32 cellular contexts compared by ENCODE assay signal in the genomic region with DNA sequence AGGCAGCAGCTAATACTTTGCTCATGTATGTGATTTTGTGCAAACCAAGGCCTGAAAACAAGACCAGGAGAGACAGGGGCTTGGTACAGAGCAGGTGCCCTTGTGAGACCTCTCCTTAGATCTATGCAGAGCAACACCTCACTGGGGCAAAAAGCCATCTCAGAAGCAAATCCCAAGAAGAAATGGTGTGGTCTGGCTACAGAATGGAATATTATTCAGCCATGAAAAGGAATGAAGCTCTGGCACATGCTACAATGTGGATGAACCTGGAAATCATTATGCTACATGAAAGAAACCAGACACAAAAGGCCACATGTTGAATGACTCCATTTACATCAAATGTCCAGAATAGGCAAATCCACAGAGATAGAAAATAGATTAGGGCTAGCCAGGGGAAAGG.
"Had no signal": no experiment of that assay in that cellular context is flagged by ENCODE, and none has a peak within 500 bp of the region (broad histone marks: within the 10 kb centered on the region; RNA-seq: fewer than 3 reads in every experiment).

No MANE protein-coding gene starts in this region.

- ATAC-seq: activated CD4-positive, alpha-beta T cell treated with anti-CD3 and anti-CD28 coated beads for 36 hours; activated CD8-positive, alpha-beta memory T cell treated with anti-CD3 and anti-CD28 coated beads, Interleukin-2, amount 10 ng/mL, durations not matched to agents 7 days and 5 days; activated CD8-positive, alpha-beta T cell treated with anti-CD3 and anti-CD28 coated beads, Interleukin-2, amount 10 ng/mL, durations not matched to agents 7 days and 5 days; activated naive CD8-positive, alpha-beta T cell treated with anti-CD3 and anti-CD28 coated beads, Interleukin-2, amount 50 U/mL, for 24 hours; body of pancreas; gastroesophageal sphincter; heart right ventricle had no signal

- H3K27ac ChIP-seq: adrenal gland, body of pancreas, gastroesophageal sphincter had no signal

- DNase-seq: activated CD4-positive, alpha-beta memory T cell treated with anti-CD3 and anti-CD28 coated beads for 36 hours; activated CD4-positive, alpha-beta T cell treated with anti-CD3 and anti-CD28 coated beads for 36 hours; activated CD4-positive, alpha-beta T cell treated with anti-CD3 and anti-CD28 coated beads, Interleukin-2, amount 10 ng/mL, durations not matched to agents 24 days and 14 days; activated CD4-positive, CD25-positive, alpha-beta regulatory T cell; activated CD4-positive, CD25-positive, alpha-beta regulatory T cell treated with anti-CD3 and anti-CD28 coated beads, Interleukin-2, amount 50 U/mL, for 72 hours; activated CD8-positive, alpha-beta memory T cell treated with anti-CD3 and anti-CD28 coated beads, Interleukin-2, amount 10 ng/mL, durations not matched to agents 7 days and 5 days; activated CD8-positive, alpha-beta memory T cell treated with anti-CD3 and anti-CD28 coated beads, Interleukin-2, amount 50 U/mL, for 4 hours; activated CD8-positive, alpha-beta T cell treated with anti-CD3 and anti-CD28 coated beads, Interleukin-2, amount 10 ng/mL, durations not matched to agents 7 days and 5 days; activated effector memory CD4-positive, alpha-beta T cell treated with anti-CD3 and anti-CD28 coated beads, Interleukin-2, amount 50 U/mL, for 16 hours; activated naive CD4-positive, alpha-beta T cell treated with anti-CD3 and anti-CD28 coated beads for 36 hours; activated naive CD8-positive, alpha-beta T cell treated with anti-CD3 and anti-CD28 coated beads for 36 hours; activated naive CD8-positive, alpha-beta T cell treated with anti-CD3 and anti-CD28 coated beads, Interleukin-2, amount 50 U/mL, for 24 hours; activated T-cell treated with anti-CD3 and anti-CD28 coated beads, Interleukin-2, amount 50 U/mL, for 1 hour; activated T-cell treated with anti-CD3 and anti-CD28 coated beads, Interleukin-2, amount 50 U/mL, for 48 hours; adrenal gland; aorta; body of pancreas; caudate nucleus; cortex of kidney; dermis blood vessel endothelial cell; effector memory CD4-positive, alpha-beta T cell; endodermal cell; erythroblast; esophagus squamous epithelium; foreskin melanocyte; heart right ventricle; T-helper 2 cell had no signal

- H3K9me3 ChIP-seq: adrenal gland, body of pancreas, esophagus squamous epithelium, gastroesophageal sphincter, heart right ventricle had no signal

- FAIRE-seq: colon had no signal

- H3K27ac Mint-ChIP-seq: activated CD4-positive, alpha-beta memory T cell treated with anti-CD3 and anti-CD28 coated beads for 36 hours; activated CD4-positive, alpha-beta T cell treated with anti-CD3 and anti-CD28 coated beads for 36 hours; activated CD4-positive, alpha-beta T cell treated with anti-CD3 and anti-CD28 coated beads, Interleukin-2, amount 10 ng/mL, durations not matched to agents 24 days and 14 days; activated CD8-positive, alpha-beta memory T cell treated with anti-CD3 and anti-CD28 coated beads, Interleukin-2, amount 10 ng/mL, durations not matched to agents 7 days and 5 days; activated CD8-positive, alpha-beta T cell treated with anti-CD3 and anti-CD28 coated beads, Interleukin-2, amount 10 ng/mL, durations not matched to agents 7 days and 5 days; activated naive CD4-positive, alpha-beta T cell treated with anti-CD3 and anti-CD28 coated beads for 36 hours; activated naive CD4-positive, alpha-beta T cell treated with anti-CD3 and anti-CD28 coated beads, Interleukin-2, amount 50 U/mL, for 24 hours; activated naive CD8-positive, alpha-beta T cell treated with anti-CD3 and anti-CD28 coated beads for 36 hours; activated naive CD8-positive, alpha-beta T cell treated with anti-CD3 and anti-CD28 coated beads, Interleukin-2, amount 50 U/mL, for 24 hours; activated T-helper 1 cell treated with anti-CD3 and anti-CD28 coated beads, Interleukin-12 subunit alpha, Interleukin-12 subunit beta, Interleukin-2, Interleukin-4 antibody, amounts not matched to agents 30 ng/mL and 10 ng/mL and 1 ng/mL, durations not matched to agents 14 hours and 24 hours and 36 hours; activated T-helper 2 cell treated with anti-CD3 and anti-CD28 coated beads, Interferon-gamma antibody, Interleukin-2, Interleukin-4, amounts not matched to agents 10 μg/mL and 5 μg/mL and 100 μg/mL, durations not matched to agents 14 hours and 24 hours and 36 hours; endodermal cell had no signal

- H3K9me3 Mint-ChIP-seq: activated CD4-positive, alpha-beta memory T cell treated with anti-CD3 and anti-CD28 coated beads for 36 hours; activated CD4-positive, alpha-beta T cell treated with anti-CD3 and anti-CD28 coated beads, Interleukin-2, amount 10 ng/mL, durations not matched to agents 24 days and 14 days; activated naive CD4-positive, alpha-beta T cell treated with anti-CD3 and anti-CD28 coated beads for 36 hours; activated naive CD4-positive, alpha-beta T cell treated with anti-CD3 and anti-CD28 coated beads, Interleukin-2, amount 50 U/mL, for 24 hours; activated naive CD8-positive, alpha-beta T cell treated with anti-CD3 and anti-CD28 coated beads for 36 hours; activated naive CD8-positive, alpha-beta T cell treated with anti-CD3 and anti-CD28 coated beads, Interleukin-2, amount 50 U/mL, for 24 hours; activated T-helper 1 cell treated with anti-CD3 and anti-CD28 coated beads, Interleukin-12 subunit alpha, Interleukin-12 subunit beta, Interleukin-2, Interleukin-4 antibody, amounts not matched to agents 30 ng/mL and 10 ng/mL and 1 ng/mL, durations not matched to agents 14 hours and 24 hours and 36 hours; activated T-helper 2 cell treated with anti-CD3 and anti-CD28 coated beads, Interferon-gamma antibody, Interleukin-2, Interleukin-4, amounts not matched to agents 10 μg/mL and 5 μg/mL and 100 μg/mL, durations not matched to agents 14 hours and 24 hours and 36 hours had no signal

- H3K27me3 Mint-ChIP-seq: activated CD4-positive, alpha-beta memory T cell treated with anti-CD3 and anti-CD28 coated beads for 36 hours; activated CD4-positive, alpha-beta T cell treated with anti-CD3 and anti-CD28 coated beads for 36 hours; activated CD4-positive, alpha-beta T cell treated with anti-CD3 and anti-CD28 coated beads, Interleukin-2, amount 10 ng/mL, durations not matched to agents 24 days and 14 days; activated CD8-positive, alpha-beta memory T cell treated with anti-CD3 and anti-CD28 coated beads, Interleukin-2, amount 10 ng/mL, durations not matched to agents 7 days and 5 days; activated naive CD4-positive, alpha-beta T cell treated with anti-CD3 and anti-CD28 coated beads, Interleukin-2, amount 50 U/mL, for 24 hours; activated naive CD8-positive, alpha-beta T cell treated with anti-CD3 and anti-CD28 coated beads for 36 hours; activated naive CD8-positive, alpha-beta T cell treated with anti-CD3 and anti-CD28 coated beads, Interleukin-2, amount 50 U/mL, for 24 hours had no signal

- H3K4me1 ChIP-seq: adrenal gland, body of pancreas, esophagus squamous epithelium had no signal

- H3K27me3 ChIP-seq: adrenal gland, body of pancreas, esophagus squamous epithelium, gastroesophageal sphincter, heart right ventricle had no signal

- H3K36me3 Mint-ChIP-seq: activated CD4-positive, alpha-beta memory T cell treated with anti-CD3 and anti-CD28 coated beads for 36 hours had no signal

- H3K36me3 ChIP-seq: adrenal gland had no signal

- H3K4me3 ChIP-seq: adrenal gland, body of pancreas, esophagus squamous epithelium, gastroesophageal sphincter, heart right ventricle had no signal

- H3K4me3 Mint-ChIP-seq: activated CD4-positive, alpha-beta memory T cell treated with anti-CD3 and anti-CD28 coated beads for 36 hours; activated CD4-positive, alpha-beta T cell treated with anti-CD3 and anti-CD28 coated beads for 36 hours; activated CD4-positive, alpha-beta T cell treated with anti-CD3 and anti-CD28 coated beads, Interleukin-2, amount 10 ng/mL, durations not matched to agents 24 days and 14 days; activated CD8-positive, alpha-beta memory T cell treated with anti-CD3 and anti-CD28 coated beads, Interleukin-2, amount 10 ng/mL, durations not matched to agents 7 days and 5 days; activated CD8-positive, alpha-beta T cell treated with anti-CD3 and anti-CD28 coated beads, Interleukin-2, amount 10 ng/mL, durations not matched to agents 7 days and 5 days; activated naive CD4-positive, alpha-beta T cell treated with anti-CD3 and anti-CD28 coated beads for 36 hours; activated naive CD4-positive, alpha-beta T cell treated with anti-CD3 and anti-CD28 coated beads, Interleukin-2, amount 50 U/mL, for 24 hours; activated naive CD8-positive, alpha-beta T cell treated with anti-CD3 and anti-CD28 coated beads for 36 hours; activated naive CD8-positive, alpha-beta T cell treated with anti-CD3 and anti-CD28 coated beads, Interleukin-2, amount 50 U/mL, for 24 hours; activated T-helper 1 cell treated with anti-CD3 and anti-CD28 coated beads, Interleukin-12 subunit alpha, Interleukin-12 subunit beta, Interleukin-2, Interleukin-4 antibody, amounts not matched to agents 30 ng/mL and 10 ng/mL and 1 ng/mL, durations not matched to agents 14 hours and 24 hours and 36 hours; endodermal cell had no signal
